12 cellular contexts compared by ENCODE assay signal in the genomic region with DNA sequence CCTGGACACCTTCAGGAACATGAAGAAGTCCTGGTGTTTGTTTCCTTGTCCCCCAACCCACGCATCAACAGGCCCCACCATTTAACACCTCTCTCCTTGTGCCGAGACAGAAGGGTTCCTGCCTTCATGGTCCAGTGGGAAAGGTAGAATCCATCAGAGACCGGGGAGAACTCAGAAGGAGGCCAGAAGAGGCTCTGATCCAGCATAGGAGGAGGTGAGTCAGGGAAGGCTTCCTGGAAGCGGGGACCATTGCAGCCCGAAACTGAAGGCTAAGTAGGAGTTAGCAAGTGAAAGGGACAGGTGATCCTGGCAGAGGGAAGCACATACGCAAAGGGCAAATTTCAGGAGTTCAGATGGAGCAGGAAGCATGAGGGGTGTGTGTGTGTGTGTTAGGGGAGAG. TPM values are rescaled to one million over a fixed set of nuclear protein-coding genes. Genes with fewer than 3 reads are reported as not detected.
DNase-seq lines count a peak whose midpoint lies in the region; ATAC-seq and TF ChIP-seq lines count a peak whose summit lies in the region.
"Had no signal": no experiment of that assay in that cellular context is flagged by ENCODE, and none has a peak within 500 bp of the region (broad histone marks: within the 10 kb centered on the region; RNA-seq: fewer than 3 reads in every experiment).

No MANE protein-coding gene starts in this region.

- H3K27me3 ChIP-seq in right cardiac atrium (ENCODE audit: control insufficient read depth, insufficient read depth) (no peaks in the 10 kb centered on the region), heart right ventricle (no peaks in the 10 kb centered on the region), SU-DHL-6 (ENCODE audit: low read length) (no peaks in the 10 kb centered on the region), esophagus squamous epithelium (no peaks in the 10 kb centered on the region), BE2C (no peaks in the 10 kb centered on the region)
- H3K27me3 ChIP-seq: cardiac muscle cell had no signal

- H3K4me2 ChIP-seq in SU-DHL-6 (ENCODE audit: low read depth, low read length, poor library complexity, severe bottlenecking), result peak overlapping the region; percentile 75

- WGBS in right cardiac atrium, result 78% methylated on average over 6 of the region's 6 CpGs
- 88% methylated on average over 6 of the region's 6 CpGs for WGBS in heart right ventricle, 2 donors
- 66 to 84% methylated on average over 3 to 4 of the region's 6 CpGs for WGBS in esophagus squamous epithelium, 2 donors
- WGBS in urinary bladder, result 78% methylated on average over 6 of the region's 6 CpGs

- H3K4me1 ChIP-seq in right cardiac atrium (ENCODE audit: control insufficient read depth, insufficient read depth, low read length) (no peaks in the 10 kb centered on the region), heart right ventricle (peaks cover 0 to 43% (median 16%) of the 10 kb centered on the region in 9 donors), esophagus squamous epithelium (peaks cover 2 to 16% (median 6%) of the 10 kb centered on the region in 3 donors), urinary bladder (ENCODE audit: insufficient read depth) (no peaks in the 10 kb centered on the region), BE2C (no peaks in the 10 kb centered on the region)

- H3K9me3 ChIP-seq in right cardiac atrium (ENCODE audit: control insufficient read depth, low read length) (no peaks in the 10 kb centered on the region), heart right ventricle (no peaks in the 10 kb centered on the region), SU-DHL-6 (ENCODE audit: insufficient read depth, low read length) (no peaks in the 10 kb centered on the region), esophagus squamous epithelium (no peaks in the 10 kb centered on the region), BE2C (no peaks in the 10 kb centered on the region)

- TF ChIP-seq CTCF in heart right ventricle (IDR thresholded peaks at IDR 0.05) (no peak), SU-DHL-6 (IDR thresholded peaks at IDR 0.05; ENCODE audit: insufficient read depth, low read length, poor library complexity, severe bottlenecking) (no peak), esophagus squamous epithelium (IDR thresholded peaks at IDR 0.05) (no peak), BE2C (IDR thresholded peaks at IDR 0.05; ENCODE audit: low read depth, low read length) (no peak)

- 0 out of 2 replicates have a peak, but pooled peaks cover 4% of the 10 kb centered on the region for H3K79me2 ChIP-seq in SU-DHL-6 (ENCODE audit: insufficient read depth, low read length)

- H3K4me3 ChIP-seq in right cardiac atrium (ENCODE audit: low read length) (no peak overlapping the region), heart right ventricle (peak overlapping the region in 1 of 10 donors; percentile 55), SU-DHL-6 (ENCODE audit: insufficient read depth, low read length, poor library complexity, severe bottlenecking) (peak overlapping the region; percentile 51), esophagus squamous epithelium (peak overlapping the region in 3 of 4 donors; percentile 2 to 53 (median 33)), urinary bladder (ENCODE audit: low read depth, low read length) (peak overlapping the region; percentile 1), BE2C (ENCODE audit: low read depth, low read length) (no peak overlapping the region)
- H3K4me3 ChIP-seq: cardiac muscle cell, SK-N-MC had no signal

- no peaks in the 10 kb centered on the region for H4K20me1 ChIP-seq in SU-DHL-6 (ENCODE audit: low read depth, low read length)

- H2AFZ ChIP-seq in SU-DHL-6 (ENCODE audit: low read depth, low read length, severe bottlenecking), result peak overlapping the region; percentile 86

- intact Hi-C loops in right cardiac atrium (cut with DNase I) (loop anchor here in 1 of 4 donors (10.0 kb wide), 1 partner anchor 64 kb away; a partner anchor contains a TSS), heart right ventricle (cut with DNase I) (loop anchor here in 3 of 10 donors (5.0 to 10.0 kb wide), 2 partner anchors 38 to 64 kb away; a partner anchor contains a TSS), esophagus squamous epithelium (cut with DNase I) (no loop called here)

- H3K9me2 ChIP-seq in SU-DHL-6 (replicated peaks; ENCODE audit: insufficient read depth, low read length), result no peaks in the 10 kb centered on the region

- no peaks in the 10 kb centered on the region for H3F3A ChIP-seq in SU-DHL-6 (ENCODE audit: insufficient read depth)

- peak overlapping the region; percentile 8 for H3K27ac ChIP-seq in right cardiac atrium (ENCODE audit: low read length)
- H3K27ac ChIP-seq in heart right ventricle, result peak overlapping the region in 2 of 10 donors; percentile 52 to 86
- peak overlapping the region; percentile 33 for H3K27ac ChIP-seq in SU-DHL-6 (ENCODE audit: low read depth, low read length)
- peak overlapping the region in 2 of 4 donors; percentile 39 to 46 for H3K27ac ChIP-seq in esophagus squamous epithelium
- no peak overlapping the region for H3K27ac ChIP-seq in urinary bladder (ENCODE audit: low read depth)
- H3K27ac ChIP-seq: cardiac muscle cell, SK-N-MC had no signal

- H3K36me3 ChIP-seq in heart right ventricle (peaks cover 0 to 14% (median 0%) of the 10 kb centered on the region in 9 donors), SU-DHL-6 (ENCODE audit: low read length) (no peaks in the 10 kb centered on the region), esophagus squamous epithelium (no peaks in the 10 kb centered on the region), urinary bladder (ENCODE audit: insufficient read depth) (no peaks in the 10 kb centered on the region), BE2C (no peaks in the 10 kb centered on the region)
- H3K36me3 ChIP-seq: cardiac muscle cell had no signal

- no peak for ATAC-seq in right cardiac atrium
- ATAC-seq in heart right ventricle, result no peak

- peak overlapping the region; percentile 68 for H3K9ac ChIP-seq in SU-DHL-6 (ENCODE audit: low read length)

- TF ChIP-seq POLR2A in esophagus squamous epithelium (IDR thresholded peaks at IDR 0.05), result no peak

- DNase-seq in right cardiac atrium, result no peak
- no peak for DNase-seq in heart right ventricle
- no peak for DNase-seq in esophagus squamous epithelium (lab: John Stamatoyannopoulos, UW)
- DNase-seq in activated gamma-delta T cell treated with Interleukin-2 at 50 U/mL for 16 hours, result no peak
- DNase-seq in NCI-H2081 (lab: John Stamatoyannopoulos, UW), result no peak
- no peak for DNase-seq in BE2C
- DNase-seq: NCI-H1105 treated with DMSO at 0.1 percent for 48 hours, NCI-H526 had no signal

RNA-seq across cellular contexts. Expression of a gene that starts 0.5 kb away (rescaled TPM):
- total RNA-seq in right cardiac atrium (10 to 100 TPM; 16.0 to 20.6 (median 17.8) TPM), heart right ventricle (10 to 100 TPM; 14.0 to 77.2 (median 17.9) TPM), esophagus squamous epithelium (10 to 100 TPM in 1 of 4 donors, 1 to 10 TPM in 3; 4.3 to 22.7 (median 8.0) TPM), urinary bladder (3.8 TPM)
- polyA plus RNA-seq in right cardiac atrium (7.2 TPM), heart right ventricle (10 to 100 TPM in 1 of 2 donors, 1 to 10 TPM in 1; 6.1 to 13.1 TPM), urinary bladder (9.7 TPM)
- 34.4 TPM for polyA plus RNA-seq in BE2C (2012; ENCODE audit: insufficient read depth, insufficient read length, low read depth)

RNA-seq across cellular contexts. Expression of a gene that starts 5.6 kb away (rescaled TPM):
- total RNA-seq in right cardiac atrium, result 10 to 100 TPM; 13.9 to 20.1 (median 15.1) TPM
- polyA plus RNA-seq in right cardiac atrium, result 9.8 TPM
- total RNA-seq in heart right ventricle, result 10 to 100 TPM in 9 of 10 donors, 1 to 10 TPM in 1; 10.0 to 16.9 (median 12.4) TPM
- polyA plus RNA-seq in heart right ventricle, result 1 to 10 TPM; 5.1 to 9.5 TPM
- total RNA-seq in esophagus squamous epithelium, result 10 to 100 TPM; 13.8 to 26.8 (median 19.7) TPM
- 8.5 TPM for total RNA-seq in urinary bladder
- 27.0 TPM for polyA plus RNA-seq in urinary bladder
- polyA plus RNA-seq in BE2C (2012; ENCODE audit: insufficient read depth, insufficient read length, low read depth), result 124 TPM

RNA-seq across cellular contexts. Expression of a gene that starts 23.1 kb away (rescaled TPM):
- total RNA-seq in right cardiac atrium (10 to 100 TPM; 13.2 to 20.7 (median 16.7) TPM), heart right ventricle (10 to 100 TPM; 11.7 to 21.8 (median 17.1) TPM), esophagus squamous epithelium (10 to 100 TPM in 2 of 4 donors, 1 to 10 TPM in 2; 8.0 to 20.7 (median 12.3) TPM), urinary bladder (5.7 TPM)
- polyA plus RNA-seq in right cardiac atrium (27.7 TPM), heart right ventricle (10 to 100 TPM; 33.7 to 35.5 TPM), urinary bladder (22.0 TPM)
- polyA plus RNA-seq in BE2C (2012; ENCODE audit: insufficient read depth, insufficient read length, low read depth), result 105 TPM

RNA-seq across cellular contexts. Expression of a gene that starts 29.3 kb away (rescaled TPM):
- total RNA-seq in right cardiac atrium (1 to 10 TPM in 1 of 4 donors, under 1 TPM in 3; 0.80 to 1.3 (median 0.84) TPM), heart right ventricle (1 to 10 TPM in 2 of 10 donors, under 1 TPM in 8; 0.34 to 1.4 (median 0.80) TPM), esophagus squamous epithelium (1 to 10 TPM in 2 of 4 donors, under 1 TPM in 2; 0.79 to 1.5 (median 1.2) TPM), urinary bladder (1.1 TPM)
- polyA plus RNA-seq in right cardiac atrium (0.68 TPM), heart right ventricle (1 to 10 TPM; 1.5 to 8.9 TPM), urinary bladder (3.4 TPM)
- polyA plus RNA-seq in BE2C (2012; ENCODE audit: insufficient read depth, insufficient read length, low read depth), result 8.0 TPM

RNA-seq across cellular contexts. Expression of a gene that starts 41.4 kb away (rescaled TPM):
- total RNA-seq in right cardiac atrium (10 to 100 TPM; 56.3 to 77.0 (median 73.4) TPM), heart right ventricle (10 to 100 TPM; 37.0 to 80.2 (median 55.8) TPM), esophagus squamous epithelium (10 to 100 TPM; 41.8 to 74.2 (median 50.7) TPM), urinary bladder (55.5 TPM)
- polyA plus RNA-seq in right cardiac atrium (71.6 TPM), heart right ventricle (100 to 1,000 TPM in 1 of 2 donors, 10 to 100 TPM in 1; 76.3 to 182 TPM), urinary bladder (72.1 TPM)
- 216 TPM for polyA plus RNA-seq in BE2C (2012; ENCODE audit: insufficient read depth, insufficient read length, low read depth)

Comparison
In these comparisons a context has a peak if more than half of its experiments do, and no peak if none do; other contexts are left out.
1. H3K4me3 ChIP-seq: peak in SU-DHL-6 (single experiment), esophagus squamous epithelium (3 of 4) and urinary bladder (single experiment); none in right cardiac atrium (single experiment) and BE2C (single experiment).